Comparison of ENCODE assay signal across 1 cellular context in genomic region chr2:76564734-76565133, GRCh38.
TF ChIP-seq lines count a peak whose summit lies in the region.

No MANE protein-coding gene starts in this region.

TF ChIP-seq in WTC11, 78 proteins besides CTCF, POLR2A, EP300 and RAD21 (continued from another document):
- TF ChIP-seq ZBTB43 (CRISPR knock-in tag; IDR thresholded peaks at IDR 0.05): no peak
- TF ChIP-seq, protein P1, sequence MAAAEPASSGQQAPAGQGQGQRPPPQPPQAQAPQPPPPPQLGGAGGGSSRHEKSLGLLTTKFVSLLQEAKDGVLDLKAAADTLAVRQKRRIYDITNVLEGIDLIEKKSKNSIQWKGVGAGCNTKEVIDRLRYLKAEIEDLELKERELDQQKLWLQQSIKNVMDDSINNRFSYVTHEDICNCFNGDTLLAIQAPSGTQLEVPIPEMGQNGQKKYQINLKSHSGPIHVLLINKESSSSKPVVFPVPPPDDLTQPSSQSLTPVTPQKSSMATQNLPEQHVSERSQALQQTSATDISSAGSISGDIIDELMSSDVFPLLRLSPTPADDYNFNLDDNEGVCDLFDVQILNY (CRISPR knock-in tag; IDR thresholded peaks at IDR 0.05): no peak
- TF ChIP-seq FOXP1 (CRISPR knock-in tag; IDR thresholded peaks at IDR 0.05; ENCODE audit: borderline replicate concordance): no peak
- TF ChIP-seq ZNF121 (CRISPR knock-in tag; IDR thresholded peaks at IDR 0.05): no peak
- no peak for TF ChIP-seq SMAD4 (CRISPR knock-in tag; IDR thresholded peaks at IDR 0.05)
- TF ChIP-seq CREM (CRISPR knock-in tag; IDR thresholded peaks at IDR 0.05): no peak
- no peak for TF ChIP-seq PRRX2 (CRISPR knock-in tag; IDR thresholded peaks at IDR 0.05)
- TF ChIP-seq FOXJ3 (CRISPR knock-in tag; IDR thresholded peaks at IDR 0.05; ENCODE audit: borderline replicate concordance): no peak
- TF ChIP-seq GABPB1 (CRISPR knock-in tag; IDR thresholded peaks at IDR 0.05): no peak
